Comparison of ENCODE assay signal across 8 cellular contexts in the genomic region with DNA sequence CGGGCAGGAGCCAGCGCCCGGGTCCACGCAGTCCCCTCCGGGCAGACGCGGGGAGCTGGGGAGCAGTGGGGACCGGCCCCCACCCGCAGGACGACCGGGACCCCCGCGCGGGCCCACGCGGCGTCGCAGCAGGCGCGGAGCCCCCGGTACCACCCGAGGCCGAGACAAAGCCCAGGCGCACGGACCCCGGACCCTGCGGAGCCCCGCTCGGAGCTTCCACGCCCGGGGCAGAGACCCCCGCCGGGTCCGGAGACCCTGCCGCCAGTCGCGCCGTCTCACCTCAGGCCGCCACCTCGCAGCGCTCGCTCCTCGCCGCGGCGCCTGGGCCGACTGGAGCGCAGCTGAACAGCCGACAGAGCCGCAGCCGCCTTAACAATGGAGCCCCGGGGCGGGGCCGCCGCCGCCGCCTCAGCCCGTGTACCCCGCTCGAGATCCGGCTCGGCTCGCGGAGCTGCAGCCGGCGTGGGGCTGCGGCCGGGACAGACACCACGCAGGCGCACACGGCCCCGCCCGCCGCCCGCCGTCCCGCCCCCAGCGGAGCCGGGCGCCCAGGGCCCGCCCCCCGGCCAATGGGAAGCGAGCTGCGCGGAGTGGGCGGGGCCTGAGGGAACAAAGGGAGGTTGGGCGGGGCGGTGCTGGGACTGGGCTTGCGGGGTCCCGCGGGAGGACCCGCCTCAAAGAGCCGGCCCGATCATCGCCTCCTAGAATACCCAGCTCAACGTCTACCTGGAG. TPM values are rescaled to one million over a fixed set of nuclear protein-coding genes. Genes with fewer than 3 reads are reported as not detected.
DNase-seq lines count a peak whose midpoint lies in the region; ATAC-seq and TF ChIP-seq lines count a peak whose summit lies in the region.

A gene with protein sequence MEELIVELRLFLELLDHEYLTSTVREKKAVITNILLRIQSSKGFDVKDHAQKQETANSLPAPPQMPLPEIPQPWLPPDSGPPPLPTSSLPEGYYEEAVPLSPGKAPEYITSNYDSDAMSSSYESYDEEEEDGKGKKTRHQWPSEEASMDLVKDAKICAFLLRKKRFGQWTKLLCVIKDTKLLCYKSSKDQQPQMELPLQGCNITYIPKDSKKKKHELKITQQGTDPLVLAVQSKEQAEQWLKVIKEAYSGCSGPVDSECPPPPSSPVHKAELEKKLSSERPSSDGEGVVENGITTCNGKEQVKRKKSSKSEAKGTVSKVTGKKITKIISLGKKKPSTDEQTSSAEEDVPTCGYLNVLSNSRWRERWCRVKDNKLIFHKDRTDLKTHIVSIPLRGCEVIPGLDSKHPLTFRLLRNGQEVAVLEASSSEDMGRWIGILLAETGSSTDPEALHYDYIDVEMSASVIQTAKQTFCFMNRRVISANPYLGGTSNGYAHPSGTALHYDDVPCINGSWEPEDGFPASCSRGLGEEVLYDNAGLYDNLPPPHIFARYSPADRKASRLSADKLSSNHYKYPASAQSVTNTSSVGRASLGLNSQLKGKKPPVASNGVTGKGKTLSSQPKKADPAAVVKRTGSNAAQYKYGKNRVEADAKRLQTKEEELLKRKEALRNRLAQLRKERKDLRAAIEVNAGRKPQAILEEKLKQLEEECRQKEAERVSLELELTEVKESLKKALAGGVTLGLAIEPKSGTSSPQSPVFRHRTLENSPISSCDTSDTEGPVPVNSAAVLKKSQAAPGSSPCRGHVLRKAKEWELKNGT (minus strand): TSS at position 485 of the 732 bp plus-strand sequence. CDS start 67,783 bp downstream, outside the sequence.

- peak within 1 kb of the TSS; percentile 11; the same call in 1 of the 2 replicates for H3K4me3 ChIP-seq in GM06990 (replicated peaks; ENCODE audit: low read depth, low read length)
- H3K4me3 ChIP-seq in mammary epithelial cell (replicated peaks in 1 of 3; ENCODE audit: insufficient read depth in 1 of 3, low read depth in 2 of 3, low read length in 3 of 3) = peak within 1 kb of the TSS; percentile 90 to 98 (median 93)
- peak within 1 kb of the TSS; percentile 74 for H3K4me3 ChIP-seq in skeletal muscle satellite cell (ENCODE audit: low read length)

- peak within 1 kb of the TSS; percentile 73 for H3K9ac ChIP-seq in mammary epithelial cell (ENCODE audit: insufficient read depth, low read length)
- peak within 1 kb of the TSS; percentile 95 for H3K9ac ChIP-seq in skeletal muscle satellite cell (ENCODE audit: low read depth, low read length)

- H3K27me3 ChIP-seq in GM06990 (replicated peaks; ENCODE audit: control insufficient read depth, insufficient read depth, low read length) (no peaks in the 10 kb centered on the region), mammary epithelial cell (ENCODE audit: insufficient read depth, low read length) (no peaks in the 10 kb centered on the region), skeletal muscle satellite cell (ENCODE audit: control insufficient read depth, insufficient read depth, low read length) (no peaks in the 10 kb centered on the region)

- 0% methylated on average over 2 of the region's 96 CpGs for WGBS in mammary epithelial cell (ENCODE audit: low coverage, missing lambda C conversion rate)

- DNase-seq in GM06990 (ENCODE audit: extremely low read depth, insufficient read length) (peak; percentile 58), NCI-H2029 treated with DMSO at 0.1 percent for 48 hours (lab: John Stamatoyannopoulos, UW) (peak; percentile 63), mammary epithelial cell (peak; percentile 83), iPS-NIHi11 (ENCODE audit: low spot score) (peak; percentile 99), OCI-M1 (lab: John Stamatoyannopoulos, UW) (no peak)
- peak; percentile 63 to 84 (median 78) for DNase-seq in activated CD4-positive, CD25-positive, alpha-beta regulatory T cell (lab: John Stamatoyannopoulos, UW)

- H3K9me3 ChIP-seq in mammary epithelial cell (replicated peaks; ENCODE audit: insufficient read depth, low read length) = no peaks in the 10 kb centered on the region
- no peaks in the 10 kb centered on the region for H3K9me3 ChIP-seq in skeletal muscle satellite cell (replicated peaks; ENCODE audit: low read length)

- H3K36me3 ChIP-seq in GM06990 (ENCODE audit: control insufficient read depth, insufficient read depth, low read length) = no peaks in the 10 kb centered on the region
- H3K36me3 ChIP-seq in mammary epithelial cell (ENCODE audit: insufficient read depth, low read length) = no peaks in the 10 kb centered on the region
- H3K36me3 ChIP-seq in skeletal muscle satellite cell (ENCODE audit: insufficient read depth, low read length) = no peaks in the 10 kb centered on the region

- H4K20me1 ChIP-seq in mammary epithelial cell (ENCODE audit: insufficient read depth, low read length) = no peaks in the 10 kb centered on the region

- H3K79me2 ChIP-seq in mammary epithelial cell (ENCODE audit: insufficient read depth, low read length) = peaks cover 49% of the 10 kb centered on the region

- dilution Hi-C loops in mammary epithelial cell (cut with HindIII; ENCODE audit: low sequenced_read_pairs) = loop anchor here (5.0 to 10.0 kb wide), 2 partner anchors 97 to 105 kb away; no protein-coding TSS in a partner anchor

- intact Hi-C loops in mammary epithelial cell (cut with micrococcal nuclease) = loop anchor here (1.0 to 5.0 kb wide), 4 partner anchors 34 to 135 kb away; no protein-coding TSS in a partner anchor

- peaks cover 11% of the 10 kb centered on the region for H3K4me1 ChIP-seq in mammary epithelial cell (ENCODE audit: insufficient read depth, low read length)
- peaks cover 34% of the 10 kb centered on the region for H3K4me1 ChIP-seq in skeletal muscle satellite cell (ENCODE audit: control insufficient read depth, insufficient read depth, low read length)

- in situ Hi-C loops in mammary epithelial cell (cut with MboI; ENCODE audit: low sequenced_read_pairs in 2 of 2) = no loop called here

- CTCF ChIA-PET in mammary epithelial cell (lab: Charles Lee; ENCODE audit: low non-redundant PET) = interaction anchor here (0.7 kb wide), 1 partner anchor 97 kb away, joined by 3 read pairs; no protein-coding TSS in a partner anchor

- peak within 1 kb of the TSS; percentile 82 for H2AFZ ChIP-seq in mammary epithelial cell (ENCODE audit: low read depth, low read length)

- peak within 1 kb of the TSS; percentile 72 for H3K27ac ChIP-seq in mammary epithelial cell (ENCODE audit: insufficient read depth, low read depth, low read length)

- peak; percentile 89 for ATAC-seq in HG02610 (IDR thresholded peaks at IDR 0.05; ENCODE audit: unreplicated experiment)

- BruUV-seq in mammary epithelial cell (replicated peaks; lab: Mats Ljungman, UMichigan) = no TSS peak

- no peak for TF ChIP-seq CTCF in GM06990 (IDR thresholded peaks at IDR 0.05; ENCODE audit: insufficient read depth, low read length, poor library complexity, severe bottlenecking)
- TF ChIP-seq CTCF in mammary epithelial cell (conservative IDR thresholded peaks at IDR 0.05 in 1 of 2, IDR thresholded peaks at IDR 0.05 in 1 of 2; ENCODE audit: extremely low read depth in 1 of 2, insufficient read depth in 1 of 2, low read depth in 1 of 2, low read length in 2 of 2) = no peak

- H3K4me2 ChIP-seq in mammary epithelial cell (ENCODE audit: insufficient read depth, low read depth, low read length) = peak within 1 kb of the TSS; percentile 86
- peak within 1 kb of the TSS; percentile 85 for H3K4me2 ChIP-seq in skeletal muscle satellite cell (ENCODE audit: low read length)

RNA-seq across cellular contexts. Expression of the gene that starts here (rescaled TPM):
- 10 to 100 TPM; 22.9 to 36.0 TPM for total RNA-seq in mammary epithelial cell
- polyA plus RNA-seq in mammary epithelial cell = 13.4 TPM
- polyA minus RNA-seq in mammary epithelial cell = 20.1 TPM
- total RNA-seq in skeletal muscle satellite cell (2012; rRNA removed) = 16.5 and 19.9 TPM in 2 replicates

Comparison
In these comparisons a context has a peak if more than half of its experiments do, and no peak if none do; other contexts are left out.
1. H3K4me3 ChIP-seq: peak in every context shown above with its lines; median percentile 93 in mammary epithelial cell; 74 in skeletal muscle satellite cell; 11 in GM06990.